In the genomic region with DNA sequence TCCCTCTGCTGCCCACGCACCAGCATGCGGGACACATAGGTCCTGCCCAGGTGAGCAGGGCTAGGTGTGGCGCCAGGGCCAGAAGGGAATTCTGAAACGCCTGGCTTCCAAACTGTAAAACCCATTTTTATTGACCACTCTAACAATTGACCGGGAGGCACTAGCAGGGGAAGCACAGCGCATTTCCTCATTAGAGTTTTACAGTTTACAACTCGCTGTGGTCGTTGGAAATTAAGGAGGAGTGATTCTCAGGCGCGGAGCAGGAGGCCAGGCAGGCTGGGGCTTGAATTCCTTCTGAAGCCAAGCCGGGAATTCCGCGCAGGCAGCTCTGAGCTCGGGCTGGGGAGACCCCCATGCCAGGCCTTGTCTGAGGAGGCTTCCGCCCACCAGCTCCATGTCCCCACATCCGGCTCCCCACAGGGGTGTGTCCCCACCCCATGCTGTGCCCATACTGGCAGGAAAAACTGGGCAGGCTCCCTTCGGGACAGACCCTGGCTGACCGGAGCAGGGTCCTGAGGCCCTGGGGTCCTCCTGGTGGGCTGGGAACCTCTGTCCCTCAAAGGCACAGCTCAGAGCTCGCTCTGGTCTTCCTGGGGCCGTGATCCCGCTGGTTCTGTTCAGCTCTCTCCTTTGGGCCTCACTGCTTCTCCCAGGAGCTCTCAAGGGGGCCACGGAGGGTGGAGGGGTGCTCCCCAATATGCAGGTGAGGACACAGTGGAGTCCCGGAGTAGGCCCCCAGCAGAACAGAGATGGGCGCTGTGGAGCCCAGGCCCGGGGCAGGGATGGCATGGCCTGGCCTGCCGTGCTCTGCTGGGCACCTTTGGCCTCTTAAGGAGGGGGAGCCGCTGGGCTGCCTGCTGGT, we compare ENCODE assay signal across 9 cellular contexts. TPM values are rescaled to one million over a fixed set of nuclear protein-coding genes. Genes with fewer than 3 reads are reported as not detected.
A peak's percentile ranks its signal among the peaks of the same experiment; 100 is the strongest.
DNase-seq lines count a peak whose midpoint lies in the region; ATAC-seq, FAIRE-seq and TF ChIP-seq lines count a peak whose summit lies in the region.
"Had no signal": no experiment of that assay in that cellular context is flagged by ENCODE, and none has a peak within 500 bp of the region (broad histone marks: within the 10 kb centered on the region; RNA-seq: fewer than 3 reads in every experiment).

No MANE protein-coding gene starts in this region.

- peaks cover 15% of the 10 kb centered on the region for H3K79me2 ChIP-seq in PC-3 (ENCODE audit: low read length)

- WGBS in heart right ventricle, 2 donors: 62 to 64% methylated on average over 27 of the region's 27 CpGs

- intact Hi-C loops in PC-3 (cut with micrococcal nuclease): no loop called here
- intact Hi-C loops in heart right ventricle (cut with DNase I): loop anchor here in 3 of 10 donors (5.0 kb wide), 1 partner anchor 104 kb away; no protein-coding TSS in a partner anchor

- H3K9me3 ChIP-seq in PC-3 (ENCODE audit: low read length) (no peaks in the 10 kb centered on the region), heart right ventricle (no peaks in the 10 kb centered on the region)
- H3K9me3 ChIP-seq: SJSA1 had no signal

- 0 out of 2 replicates have a peak overlapping the region, but pooled peaks have one; percentile 55 for H2AFZ ChIP-seq in PC-3 (ENCODE audit: low read length)

- DNase-seq in GM12891 (ENCODE audit: insufficient read length, low spot score) (no peak), PC-3 (no peak), heart right ventricle (peak in 1 of 2 donors; percentile 14)
- DNase-seq in activated CD4-positive, alpha-beta T cell treated with anti-CD3 and anti-CD28 coated beads for 1 hour: no peak

- no peak for ATAC-seq in PC-3
- no peak for ATAC-seq in heart right ventricle
- ATAC-seq in GM19035 (IDR thresholded peaks at IDR 0.05; ENCODE audit: unreplicated experiment): no peak
- no peak for ATAC-seq in GM21576 (IDR thresholded peaks at IDR 0.05; ENCODE audit: unreplicated experiment)
- ATAC-seq in GM19351 (IDR thresholded peaks at IDR 0.05; ENCODE audit: unreplicated experiment): no peak

- H3K36me3 ChIP-seq in PC-3 (ENCODE audit: low read depth, low read length) (no peaks in the 10 kb centered on the region), heart right ventricle (peaks cover 0 to 9% (median 0%) of the 10 kb centered on the region in 9 donors), rectal smooth muscle tissue (ENCODE audit: control insufficient read depth, insufficient read depth, low read length) (no peaks in the 10 kb centered on the region)
- H3K36me3 ChIP-seq: SJSA1 had no signal

- TSS peak; percentile 32 for BruUV-seq in PC-3 (replicated peaks; lab: Mats Ljungman, UMichigan)

- no peaks in the 10 kb centered on the region for H3K27me3 ChIP-seq in PC-3 (ENCODE audit: low read length)
- H3K27me3 ChIP-seq in heart right ventricle: peaks cover 0 to 93% (median 10%) of the 10 kb centered on the region in 7 donors
- peaks cover 17% of the 10 kb centered on the region for H3K27me3 ChIP-seq in rectal smooth muscle tissue (ENCODE audit: control insufficient read depth, insufficient read depth, low read length)

- H3K27ac ChIP-seq in PC-3 (ENCODE audit: low read length) (peak overlapping the region; percentile 13; the same call in 1 of the 2 replicates), heart right ventricle (peak overlapping the region; percentile 47 to 96 (median 90)), rectal smooth muscle tissue (ENCODE audit: low read depth, low read length) (no peak overlapping the region)
- H3K27ac ChIP-seq: SJSA1 had no signal

- H3K9me2 ChIP-seq in PC-3 (replicated peaks; ENCODE audit: low read length): no peaks in the 10 kb centered on the region

- POLR2A ChIA-PET in PC-3 (lab: Charles Lee; ENCODE audit: unreplicated experiment): interaction anchor here (0.6 kb wide), 1 partner anchor 8 kb away, joined by 3 read pairs; no protein-coding TSS in a partner anchor

- H3K9ac ChIP-seq in PC-3 (ENCODE audit: low read length) (peak overlapping the region; percentile 67), rectal smooth muscle tissue (ENCODE audit: low read length) (peak overlapping the region; percentile 45)

- H4K20me1 ChIP-seq in PC-3 (ENCODE audit: low read length): peaks cover 10% of the 10 kb centered on the region

- peak; percentile 65 for FAIRE-seq in GM12891 (lab: Jason Lieb, UNC)

- H3K4me1 ChIP-seq in PC-3 (ENCODE audit: insufficient read depth, low read length) (peaks cover 5% of the 10 kb centered on the region; the same call in 1 of the 2 replicates), heart right ventricle (peaks cover 15 to 81% (median 71%) of the 10 kb centered on the region in 9 donors), rectal smooth muscle tissue (ENCODE audit: control insufficient read depth, insufficient read depth, low read length) (no peaks in the 10 kb centered on the region)

- TF ChIP-seq POLR2A in GM12891 (IDR thresholded peaks at IDR 0.05; ENCODE audit: low read depth, low read length): no peak

- H3F3A ChIP-seq in PC-3 (ENCODE audit: low read length, unreplicated experiment): no peaks in the 10 kb centered on the region

- H3K4me2 ChIP-seq in PC-3 (ENCODE audit: low read length): peak overlapping the region; percentile 80

- H3K4me3 ChIP-seq in PC-3 (ENCODE audit: low read length) (peak overlapping the region; percentile 58; the same call in 1 of the 2 replicates), heart right ventricle (peak overlapping the region; percentile 12 to 64 (median 60)), rectal smooth muscle tissue (ENCODE audit: low read length) (peak overlapping the region; percentile 45)

- TF ChIP-seq CTCF in PC-3 (conservative IDR thresholded peaks at IDR 0.05; ENCODE audit: low read depth, low read length) (no peak), heart right ventricle (IDR thresholded peaks at IDR 0.05) (no peak)

- CTCF ChIA-PET in PC-3 (lab: Charles Lee): interaction anchor here (1.9 kb wide), 1 partner anchor 17 kb away, joined by 5 read pairs; no protein-coding TSS in a partner anchor

TF ChIP-seq in GM12891, 5 proteins besides CTCF, POLR2A, EP300 and RAD21:
- no peak for TF ChIP-seq SPI1 (IDR thresholded peaks at IDR 0.05; ENCODE audit: low read depth, low read length)
- TF ChIP-seq PAX5 (IDR thresholded peaks at IDR 0.05; ENCODE audit: insufficient read depth, low read length, severe bottlenecking): no peak
- TF ChIP-seq POLR2AphosphoS5 (IDR thresholded peaks at IDR 0.05; ENCODE audit: low read depth, low read length): no peak
- no peak for TF ChIP-seq TAF1 (IDR thresholded peaks at IDR 0.05; ENCODE audit: low read depth, low read length)
- TF ChIP-seq POU2F2 (IDR thresholded peaks at IDR 0.05; ENCODE audit: low read depth, low read length): no peak

RNA-seq across cellular contexts. Expression of a gene that starts 1.2 kb away (rescaled TPM):
- 3.0 TPM for polyA plus RNA-seq in GM12891 (2012; ENCODE audit: low read depth, missing spikeins)
- 35.5 and 36.8 TPM in 2 replicates for total RNA-seq in PC-3 (2014; rRNA removed)
- total RNA-seq in heart right ventricle: 10 to 100 TPM in 7 of 10 donors, 1 to 10 TPM in 3; 2.6 to 20.8 (median 11.7) TPM
- 1 to 10 TPM; 2.0 to 5.4 TPM for polyA plus RNA-seq in heart right ventricle

RNA-seq across cellular contexts. Expression of a gene that starts 25.7 kb away (rescaled TPM):
- 5.2 TPM for polyA plus RNA-seq in GM12891 (2012; ENCODE audit: low read depth, missing spikeins)
- total RNA-seq in PC-3 (2014; rRNA removed) (28.9 and 32.7 TPM in 2 replicates), heart right ventricle (10 to 100 TPM; 15.2 to 21.5 (median 16.8) TPM)
- 10 to 100 TPM in 1 of 2 donors, 1 to 10 TPM in 1; 4.7 to 11.5 TPM for polyA plus RNA-seq in heart right ventricle

RNA-seq across cellular contexts. Expression of a gene that starts 48.1 kb away (rescaled TPM):
- polyA plus RNA-seq in GM12891 (2012; ENCODE audit: low read depth, missing spikeins): 30.7 TPM
- total RNA-seq in PC-3 (2014; rRNA removed): 50.7 and 69.5 TPM in 2 replicates
- total RNA-seq in heart right ventricle: 10 to 100 TPM; 31.6 to 47.1 (median 39.2) TPM
- polyA plus RNA-seq in heart right ventricle: 10 to 100 TPM; 31.5 to 52.9 TPM

RNA-seq across cellular contexts. Expression of a gene that starts 52.2 kb away (rescaled TPM):
- 0.28 TPM for polyA plus RNA-seq in GM12891 (2012; ENCODE audit: low read depth, missing spikeins)
- total RNA-seq in PC-3 (2014; rRNA removed): not detected in 2 replicates
- under 1 TPM in 3 of 10 donors, not detected in 7; 0.24 to 0.32 (median 0.32) TPM for total RNA-seq in heart right ventricle
- under 1 TPM in 1 of 2 donors, not detected in 1; 0.44 TPM for polyA plus RNA-seq in heart right ventricle
- total RNA-seq: SJSA1 had no signal
